ENCODE assay signal across 14 cellular contexts in genomic region chr17:81990836-81991683, GRCh38. TPM values are rescaled to one million over a fixed set of nuclear protein-coding genes. Genes with fewer than 3 reads are reported as not detected.
DNase-seq lines count a peak whose midpoint lies in the region; ATAC-seq and TF ChIP-seq lines count a peak whose summit lies in the region.
"Had no signal": no experiment of that assay in that cellular context is flagged by ENCODE, and none has a peak within 500 bp of the region (broad histone marks: within the 10 kb centered on the region; RNA-seq: fewer than 3 reads in every experiment).

No MANE protein-coding gene starts in this region.

- H3K4me3 ChIP-seq in NT2/D1 (ENCODE audit: insufficient read length, low read depth) (no peak overlapping the region), dorsolateral prefrontal cortex (peak overlapping the region in 1 of 59 donors; percentile 19), mesenchymal stem cell (ENCODE audit: insufficient read depth in 1 of 2, low read depth in 1 of 2, low read length in 2 of 2) (no peak overlapping the region), stomach (no peak overlapping the region)
- H3K4me3 ChIP-seq: testis had no signal

- H2BK12ac ChIP-seq in mesenchymal stem cell (ENCODE audit: low read length in 2 of 2): peak overlapping the region in 1 of 2 experiments; percentile 66

- H3K27ac ChIP-seq in dorsolateral prefrontal cortex: peak overlapping the region in 37 of 59 donors; percentile 5 to 80 (median 43)
- H3K27ac ChIP-seq in mesenchymal stem cell (ENCODE audit: low read length, poor library complexity, severe bottlenecking): no peak overlapping the region
- peak overlapping the region; percentile 61 to 77 (median 76) for H3K27ac ChIP-seq in stomach
- H3K27ac ChIP-seq: testis had no signal

- peak overlapping the region; percentile 4 for H4K91ac ChIP-seq in mesenchymal stem cell (ENCODE audit: low read length)

- H3K9me3 ChIP-seq in NT2/D1 (ENCODE audit: insufficient read depth, low read length) (no peaks in the 10 kb centered on the region; the same call in 1 of the 2 replicates), mesenchymal stem cell (ENCODE audit: control insufficient read depth, low read length) (no peaks in the 10 kb centered on the region), stomach (no peaks in the 10 kb centered on the region)
- H3K9me3 ChIP-seq: testis had no signal

- no peak overlapping the region for H2BK15ac ChIP-seq in mesenchymal stem cell (ENCODE audit: low read depth, poor library complexity, severe bottlenecking)

- peaks cover 54% of the 10 kb centered on the region for H3K79me1 ChIP-seq in mesenchymal stem cell (replicated peaks; ENCODE audit: low read length, poor library complexity, severe bottlenecking)

- no peak overlapping the region for H2BK5ac ChIP-seq in mesenchymal stem cell (ENCODE audit: low read depth, low read length, poor library complexity, severe bottlenecking)

- H3K27me3 ChIP-seq in NT2/D1 (ENCODE audit: insufficient read depth, insufficient read length) (no peaks in the 10 kb centered on the region), dorsolateral prefrontal cortex (no peaks in the 10 kb centered on the region), mesenchymal stem cell (ENCODE audit: control insufficient read depth in 1 of 2, insufficient read depth in 1 of 2, low read length in 2 of 2) (no peaks in the 10 kb centered on the region), stomach (no peaks in the 10 kb centered on the region)
- H3K27me3 ChIP-seq: testis had no signal

- no peak for TF ChIP-seq EP300 in stomach (IDR thresholded peaks at IDR 0.05)

- H2AK5ac ChIP-seq in mesenchymal stem cell (ENCODE audit: low read length, severe bottlenecking): no peak overlapping the region

- no peak for ATAC-seq in GM21529 (IDR thresholded peaks at IDR 0.05; ENCODE audit: unreplicated experiment)
- ATAC-seq: natural killer cell had no signal

- peak overlapping the region in 1 of 2 experiments; percentile 65 for H3K4ac ChIP-seq in mesenchymal stem cell (ENCODE audit: low read depth in 1 of 2, low read length in 2 of 2)

- H3K9ac ChIP-seq in NT2/D1 (ENCODE audit: insufficient read length, low read depth) (peak overlapping the region; percentile 62), mesenchymal stem cell (ENCODE audit: low read length) (no peak overlapping the region)

- H2AFZ ChIP-seq in mesenchymal stem cell (ENCODE audit: low read depth, low read length): no peak overlapping the region

- no peak for DNase-seq in NT2/D1 (ENCODE audit: low read depth, low spot score)
- DNase-seq in dorsolateral prefrontal cortex: no peak
- DNase-seq in mesenchymal stem cell: no peak
- DNase-seq in stomach: no peak
- no peak for DNase-seq in stimulated activated CD4-positive, alpha-beta T cell treated with anti-CD3 and anti-CD28 coated beads, Interleukin-1b, Interleukin-23, amount 100 ng/mL, for 48 hours
- no peak for DNase-seq in COLO668 (lab: John Stamatoyannopoulos, UW; ENCODE audit: unreplicated experiment)
- no peak for DNase-seq in NCI-H1436 treated with DMSO at 0.1 percent for 48 hours (lab: John Stamatoyannopoulos, UW)
- DNase-seq: activated CD4-positive, CD25-positive, alpha-beta regulatory T cell treated with anti-CD3 and anti-CD28 coated beads, Interleukin-2, amount 50 U/mL, for 72 hours; activated gamma-delta T cell; CD4-positive, alpha-beta T cell; natural killer cell; stimulated activated CD4-positive, alpha-beta T cell treated with anti-CD3 and anti-CD28 coated beads, Interleukin-4, amount 100 ng/mL, for 24 hours; testis had no signal

- no peak for TF ChIP-seq CTCF in dorsolateral prefrontal cortex (IDR thresholded peaks at IDR 0.05 in 54 of 56, conservative IDR thresholded peaks at IDR 0.05 in 2 of 56; ENCODE audit: low read depth in 1 of 56, partially characterized antibody in 56 of 56)
- TF ChIP-seq CTCF in stomach (IDR thresholded peaks at IDR 0.05): no peak

- no peak for TF ChIP-seq POLR2A in stomach (IDR thresholded peaks at IDR 0.05)

- H3K4me2 ChIP-seq in mesenchymal stem cell (ENCODE audit: low read length, poor library complexity, severe bottlenecking): no peak overlapping the region

- H2BK120ac ChIP-seq in mesenchymal stem cell (ENCODE audit: low read depth, low read length): no peak overlapping the region

- H3K36me3 ChIP-seq in NT2/D1 (ENCODE audit: insufficient read depth, insufficient read length, low read length): peaks cover 49% of the 10 kb centered on the region
- peaks cover 21 to 78% of the 10 kb centered on the region in 2 experiments for H3K36me3 ChIP-seq in mesenchymal stem cell (ENCODE audit: control insufficient read depth in 1 of 2, insufficient read depth in 2 of 2, low read depth in 1 of 2, low read length in 2 of 2)
- H3K36me3 ChIP-seq in stomach: peaks cover 0 to 59% (median 35%) of the 10 kb centered on the region in 4 donors

- H3K23ac ChIP-seq in mesenchymal stem cell (ENCODE audit: low read length in 2 of 2): no peak overlapping the region

- H4K8ac ChIP-seq in mesenchymal stem cell (ENCODE audit: low read length): peak overlapping the region; percentile 19

- intact Hi-C loops in dorsolateral prefrontal cortex (cut with DNase I) (no loop called here), stomach (cut with DNase I; ENCODE audit: low total_unique reads) (no loop called here)

- H3K4me1 ChIP-seq in NT2/D1 (ENCODE audit: insufficient read depth, insufficient read length) (peaks cover 50% of the 10 kb centered on the region), mesenchymal stem cell (ENCODE audit: control insufficient read depth, insufficient read depth, low read depth, low read length) (peaks cover 39% of the 10 kb centered on the region), stomach (peaks cover 20 to 53% (median 51%) of the 10 kb centered on the region in 4 donors)
- H3K4me1 ChIP-seq: testis had no signal

- H3K14ac ChIP-seq in mesenchymal stem cell (ENCODE audit: low read length in 2 of 2): peak overlapping the region in 1 of 2 experiments; percentile 53

- 94% methylated on average over 25 of the region's 25 CpGs for WGBS in mesenchymal stem cell
- WGBS in stomach, 5 donors: 45 to 66% (median 55%) methylated on average over 20 to 25 of the region's 25 CpGs

- peak overlapping the region; percentile 55 to 82 for H3K18ac ChIP-seq in mesenchymal stem cell (ENCODE audit: low read depth in 1 of 2, low read length in 2 of 2)

RNA-seq across cellular contexts. Expression of gene ASPSCR1, which starts 13.6 kb away (rescaled TPM):
- total RNA-seq in dorsolateral prefrontal cortex (10 to 100 TPM; 30.3 to 68.2 (median 44.6) TPM), stomach (100 to 1,000 TPM in 1 of 5 donors, 10 to 100 TPM in 4; 11.7 to 143 (median 34.8) TPM)
- polyA plus RNA-seq in mesenchymal stem cell (2013, experiment 1 of 2): 18.2 TPM
- 18.4 TPM for polyA plus RNA-seq in mesenchymal stem cell (2013, experiment 2 of 2)
- polyA plus RNA-seq in stomach: 10 to 100 TPM; 56.9 to 82.0 (median 60.8) TPM

RNA-seq across cellular contexts. Expression of gene NOTUM, which starts 30.1 kb away (rescaled TPM):
- total RNA-seq in dorsolateral prefrontal cortex (1 to 10 TPM in 40 of 120 experiments, under 1 TPM in 63, not detected in 17; 0.20 to 3.7 (median 0.79) TPM), stomach (1 to 10 TPM in 1 of 5 donors, under 1 TPM in 1, not detected in 3; 0.58 to 1.5 TPM)
- polyA plus RNA-seq in mesenchymal stem cell (2013, experiment 1 of 2): 0.46 TPM
- 0.33 TPM for polyA plus RNA-seq in mesenchymal stem cell (2013, experiment 2 of 2)
- polyA plus RNA-seq in stomach: 1 to 10 TPM in 1 of 3 donors, under 1 TPM in 2; 0.37 to 3.8 (median 0.46) TPM
- total RNA-seq: CD4-positive, alpha-beta T cell; natural killer cell had no signal

RNA-seq across cellular contexts. Expression of gene CENPX, which starts 31.6 kb away (rescaled TPM):
- total RNA-seq in dorsolateral prefrontal cortex (10 to 100 TPM; 28.0 to 64.9 (median 45.1) TPM), stomach (100 to 1,000 TPM in 2 of 5 donors, 10 to 100 TPM in 3; 22.0 to 213 (median 53.1) TPM)
- 26.5 TPM for polyA plus RNA-seq in mesenchymal stem cell (2013, experiment 1 of 2)
- polyA plus RNA-seq in mesenchymal stem cell (2013, experiment 2 of 2): 26.0 TPM
- polyA plus RNA-seq in stomach: 100 to 1,000 TPM; 142 to 231 (median 215) TPM

RNA-seq across cellular contexts. Expression of gene LRRC45, which starts 32.0 kb away (rescaled TPM):
- total RNA-seq in dorsolateral prefrontal cortex (10 to 100 TPM in 95 of 120 experiments, 1 to 10 TPM in 25; 6.8 to 22.2 (median 12.3) TPM), stomach (100 to 1,000 TPM in 1 of 5 donors, 10 to 100 TPM in 3, 1 to 10 TPM in 1; 8.3 to 171 (median 42.9) TPM)
- 4.8 TPM for polyA plus RNA-seq in mesenchymal stem cell (2013, experiment 1 of 2)
- 5.2 TPM for polyA plus RNA-seq in mesenchymal stem cell (2013, experiment 2 of 2)
- 10 to 100 TPM; 12.7 to 21.1 (median 20.9) TPM for polyA plus RNA-seq in stomach

RNA-seq across cellular contexts. Expression of gene RAC3, which starts 40.4 kb away (rescaled TPM):
- total RNA-seq in dorsolateral prefrontal cortex (10 to 100 TPM in 119 of 120 experiments, 1 to 10 TPM in 1; 9.9 to 30.9 (median 21.2) TPM), stomach (10 to 100 TPM in 1 of 5 donors, 1 to 10 TPM in 3, not detected in 1; 1.2 to 11.6 (median 2.5) TPM)
- polyA plus RNA-seq in mesenchymal stem cell (2013, experiment 1 of 2): 33.3 TPM
- polyA plus RNA-seq in mesenchymal stem cell (2013, experiment 2 of 2): 31.4 TPM
- polyA plus RNA-seq in stomach: 10 to 100 TPM; 13.1 to 24.8 (median 16.2) TPM
